14 cellular contexts compared by ENCODE assay signal in the genomic region with DNA sequence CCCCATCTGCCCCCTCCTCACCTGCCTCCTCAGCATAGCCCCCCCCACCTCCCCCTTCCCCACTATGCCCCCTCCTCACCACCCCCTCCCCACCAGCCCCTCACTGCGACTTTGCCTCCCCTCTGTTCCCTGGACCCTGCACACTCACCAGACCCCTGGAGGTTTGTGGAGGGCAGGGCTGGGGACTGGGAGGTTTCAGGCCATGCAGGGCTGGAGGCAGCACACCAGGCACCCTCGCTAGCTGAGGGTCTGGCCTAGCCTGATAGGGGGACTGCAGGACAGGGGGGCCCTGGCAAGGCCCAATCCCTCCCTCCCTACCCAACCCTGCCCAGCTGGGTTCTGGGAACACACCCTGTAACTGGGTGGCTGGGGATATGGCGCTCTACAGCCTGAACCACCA. TPM values are rescaled to one million over a fixed set of nuclear protein-coding genes. Genes with fewer than 3 reads are reported as not detected.
"Had no signal": no experiment of that assay in that cellular context is flagged by ENCODE, and none has a peak within 500 bp of the region (broad histone marks: within the 10 kb centered on the region; RNA-seq: fewer than 3 reads in every experiment).

No MANE protein-coding gene starts in this region.

- H3K27me3 ChIP-seq: ascending aorta, cardiac muscle cell, SJCRH30 had no signal

- H3K4me1 Mint-ChIP-seq: activated naive CD4-positive, alpha-beta T cell treated with anti-CD3 and anti-CD28 coated beads, Interleukin-2, amount 50 U/mL, for 24 hours; central memory CD8-positive, alpha-beta T cell had no signal

- FAIRE-seq: TTC549 had no signal

- H3K36me3 Mint-ChIP-seq: activated naive CD4-positive, alpha-beta T cell treated with anti-CD3 and anti-CD28 coated beads, Interleukin-2, amount 50 U/mL, for 24 hours had no signal

- H3K4me3 ChIP-seq: ascending aorta, cardiac muscle cell, SJCRH30, SK-N-MC had no signal

- H3K36me3 ChIP-seq: ascending aorta, cardiac muscle cell had no signal

- H3K27ac ChIP-seq: ascending aorta, cardiac muscle cell, SJCRH30, SK-N-MC had no signal

- H3K27ac Mint-ChIP-seq: activated CD4-positive, alpha-beta T cell treated with anti-CD3 and anti-CD28 coated beads, Interleukin-2, amount 10 ng/mL, durations not matched to agents 24 days and 14 days; activated CD8-positive, alpha-beta T cell treated with anti-CD3 and anti-CD28 coated beads, Interleukin-2, amount 10 ng/mL, durations not matched to agents 7 days and 5 days; activated naive CD4-positive, alpha-beta T cell treated with anti-CD3 and anti-CD28 coated beads, Interleukin-2, amount 50 U/mL, for 24 hours; activated naive CD8-positive, alpha-beta T cell treated with anti-CD3 and anti-CD28 coated beads, Interleukin-2, amount 10 ng/mL, durations not matched to agents 7 days and 5 days; activated T-cell treated with anti-CD3 and anti-CD28 coated beads, Interleukin-2, amount 50 U/mL, for 24 hours; activated T-helper 2 cell treated with anti-CD3 and anti-CD28 coated beads, Interferon-gamma antibody, Interleukin-2, Interleukin-4, amounts not matched to agents 10 μg/mL and 5 μg/mL and 100 μg/mL, durations not matched to agents 14 hours and 24 hours and 36 hours had no signal

- H3K4me3 Mint-ChIP-seq: activated CD4-positive, alpha-beta T cell treated with anti-CD3 and anti-CD28 coated beads, Interleukin-2, amount 10 ng/mL, durations not matched to agents 24 days and 14 days; activated CD8-positive, alpha-beta T cell treated with anti-CD3 and anti-CD28 coated beads, Interleukin-2, amount 10 ng/mL, durations not matched to agents 7 days and 5 days; activated naive CD4-positive, alpha-beta T cell treated with anti-CD3 and anti-CD28 coated beads, Interleukin-2, amount 50 U/mL, for 24 hours; activated naive CD8-positive, alpha-beta T cell treated with anti-CD3 and anti-CD28 coated beads, Interleukin-2, amount 10 ng/mL, durations not matched to agents 7 days and 5 days; activated T-cell treated with anti-CD3 and anti-CD28 coated beads, Interleukin-2, amount 50 U/mL, for 24 hours; central memory CD8-positive, alpha-beta T cell had no signal

- DNase-seq: NCI-H1417 treated with DMSO at 0.1 percent for 48 hours had no signal

- H3K9me3 ChIP-seq: ascending aorta, SJCRH30 had no signal

- H3K27me3 Mint-ChIP-seq: activated CD4-positive, alpha-beta T cell treated with anti-CD3 and anti-CD28 coated beads, Interleukin-2, amount 10 ng/mL, durations not matched to agents 24 days and 14 days; activated naive CD4-positive, alpha-beta T cell treated with anti-CD3 and anti-CD28 coated beads, Interleukin-2, amount 50 U/mL, for 24 hours; activated naive CD8-positive, alpha-beta T cell treated with anti-CD3 and anti-CD28 coated beads, Interleukin-2, amount 10 ng/mL, durations not matched to agents 7 days and 5 days; activated T-cell treated with anti-CD3 and anti-CD28 coated beads, Interleukin-2, amount 50 U/mL, for 24 hours; central memory CD8-positive, alpha-beta T cell had no signal

- H3K9me3 Mint-ChIP-seq: activated CD4-positive, alpha-beta T cell treated with anti-CD3 and anti-CD28 coated beads, Interleukin-2, amount 10 ng/mL, durations not matched to agents 24 days and 14 days; activated naive CD4-positive, alpha-beta T cell treated with anti-CD3 and anti-CD28 coated beads, Interleukin-2, amount 50 U/mL, for 24 hours; activated naive CD8-positive, alpha-beta T cell treated with anti-CD3 and anti-CD28 coated beads, Interleukin-2, amount 10 ng/mL, durations not matched to agents 7 days and 5 days; activated T-cell treated with anti-CD3 and anti-CD28 coated beads, Interleukin-2, amount 50 U/mL, for 24 hours; activated T-helper 2 cell treated with anti-CD3 and anti-CD28 coated beads, Interferon-gamma antibody, Interleukin-2, Interleukin-4, amounts not matched to agents 10 μg/mL and 5 μg/mL and 100 μg/mL, durations not matched to agents 14 hours and 24 hours and 36 hours; central memory CD8-positive, alpha-beta T cell had no signal

RNA-seq across cellular contexts. Expression of gene FGFR3, which starts 43.7 kb away (rescaled TPM):
- total RNA-seq: OCI-LY7 had no signal
